Comparison of ENCODE assay signal across 15 cellular contexts in the genomic region with DNA sequence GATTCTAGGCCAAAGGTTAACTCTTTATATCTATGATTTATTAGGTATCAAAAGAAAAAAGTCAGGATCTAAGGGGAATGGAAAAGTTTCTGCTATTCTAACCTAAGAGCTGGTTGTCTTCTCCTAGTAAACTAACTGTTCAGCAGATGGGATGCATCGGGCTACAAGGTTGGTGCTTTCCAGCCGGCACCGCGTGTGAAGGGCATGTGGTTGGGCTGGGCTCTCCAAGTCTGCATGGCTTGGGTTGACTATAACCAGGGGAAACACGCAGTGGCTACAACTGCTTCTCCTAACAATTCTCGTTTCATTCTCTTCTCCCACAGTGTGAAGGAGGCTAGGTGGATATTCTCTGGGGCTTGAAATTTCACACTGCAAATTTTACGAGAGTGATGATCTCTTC.
"Had no signal": no experiment of that assay in that cellular context is flagged by ENCODE, and none has a peak within 500 bp of the region (broad histone marks: within the 10 kb centered on the region; RNA-seq: fewer than 3 reads in every experiment).

No MANE protein-coding gene starts in this region.

- DNase-seq: activated CD4-positive, alpha-beta memory T cell treated with anti-CD3 and anti-CD28 coated beads for 36 hours; activated CD4-positive, alpha-beta T cell treated with anti-CD3 and anti-CD28 coated beads for 36 hours; activated CD8-positive, alpha-beta memory T cell treated with anti-CD3 and anti-CD28 coated beads, Interleukin-2, amount 10 ng/mL, durations not matched to agents 7 days and 5 days; activated naive CD4-positive, alpha-beta T cell treated with anti-CD3 and anti-CD28 coated beads for 36 hours; activated naive CD8-positive, alpha-beta T cell treated with anti-CD3 and anti-CD28 coated beads, Interleukin-2, amount 50 U/mL, for 24 hours; activated T-cell treated with anti-CD3 and anti-CD28 coated beads, Interleukin-2, amount 50 U/mL, for 1 hour; hippocampal formation; left ventricle myocardium inferior; natural killer cell; retina; stimulated activated CD4-positive, alpha-beta T cell treated with anti-CD3 and anti-CD28 coated beads, Interleukin-2, amount 100 ng/mL, for 48 hours; stimulated activated naive CD4-positive, alpha-beta T cell treated with Interleukin-2 at 50 U/mL for 16 hours; T-helper 17 cell; transverse colon had no signal

- H3K9me3 ChIP-seq: esophagus muscularis mucosa, left ventricle myocardium inferior, transverse colon had no signal

- H3K36me3 ChIP-seq: esophagus muscularis mucosa, left ventricle myocardium inferior, transverse colon had no signal

- H3K27ac ChIP-seq: esophagus muscularis mucosa, left ventricle myocardium inferior, transverse colon had no signal

- H3K27me3 ChIP-seq: esophagus muscularis mucosa, transverse colon had no signal

- ATAC-seq: activated CD4-positive, alpha-beta T cell treated with anti-CD3 and anti-CD28 coated beads for 36 hours; activated CD8-positive, alpha-beta memory T cell treated with anti-CD3 and anti-CD28 coated beads, Interleukin-2, amount 10 ng/mL, durations not matched to agents 7 days and 5 days; activated naive CD8-positive, alpha-beta T cell treated with anti-CD3 and anti-CD28 coated beads, Interleukin-2, amount 50 U/mL, for 24 hours; natural killer cell; T-helper 17 cell had no signal

- H3K4me3 ChIP-seq: esophagus muscularis mucosa, left ventricle myocardium inferior, transverse colon had no signal

- H3K4me1 ChIP-seq: left ventricle myocardium inferior, transverse colon had no signal
